ENCODE assay signal across 8 cellular contexts in the genomic region with DNA sequence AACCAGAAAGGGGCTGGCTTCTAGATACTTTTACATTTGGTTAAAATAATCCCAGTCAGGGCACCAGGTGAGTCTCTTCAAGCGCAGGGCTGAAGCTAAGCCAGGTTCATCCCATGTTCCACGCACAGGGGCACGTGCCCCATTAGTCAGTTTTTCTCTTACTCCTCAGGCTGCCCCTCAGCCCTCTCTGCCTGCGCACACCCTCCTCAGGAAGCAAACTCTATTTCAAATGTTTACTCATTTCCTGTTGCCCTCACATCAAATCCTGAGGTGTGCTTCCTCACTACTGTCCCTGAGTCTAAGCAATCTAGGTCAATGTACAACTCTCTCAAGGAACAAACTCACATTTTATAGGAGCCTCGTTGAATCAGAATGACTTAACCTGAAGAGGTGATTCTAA. TPM values are rescaled to one million over a fixed set of nuclear protein-coding genes. Genes with fewer than 3 reads are reported as not detected.
DNase-seq lines count a peak whose midpoint lies in the region; ATAC-seq, FAIRE-seq and TF ChIP-seq lines count a peak whose summit lies in the region.

No MANE protein-coding gene starts in this region.

- no peak for DNase-seq in AG04450 (ENCODE audit: low read depth, low spot score)
- peak; percentile 8 for DNase-seq in RKO (ENCODE audit: low spot score)
- DNase-seq in activated naive CD4-positive, alpha-beta T cell treated with anti-CD3 and anti-CD28 coated beads, Interleukin-2, amount 10 ng/mL, durations not matched to agents 7 days and 5 days = peak; percentile 70
- DNase-seq in trophoblast cell = no peak
- DNase-seq in HuH-7.5 (ENCODE audit: low spot score) = no peak
- DNase-seq in pancreas = no peak
- no peak for DNase-seq in ureter (ENCODE audit: low spot score)
- DNase-seq in NCI-H187 treated with DMSO at 0.1 percent for 48 hours (lab: John Stamatoyannopoulos, UW) = no peak

- H2BK120ac ChIP-seq in trophoblast cell (ENCODE audit: insufficient read depth, low read length, poor library complexity) = no peak overlapping the region

- no peak for FAIRE-seq in pancreas (lab: Jason Lieb, UNC)

- H3K4me1 ChIP-seq in trophoblast cell (ENCODE audit: control insufficient read depth in 1 of 2, insufficient read depth in 2 of 2, low read length in 2 of 2) = peaks cover 5 to 11% of the 10 kb centered on the region in 2 experiments
- H3K4me1 ChIP-seq in pancreas = peaks cover 0 to 6% (median 2%) of the 10 kb centered on the region in 3 donors

- H3K27ac Mint-ChIP-seq in activated naive CD4-positive, alpha-beta T cell treated with anti-CD3 and anti-CD28 coated beads, Interleukin-2, amount 10 ng/mL, durations not matched to agents 7 days and 5 days = peak overlapping the region; percentile 92

- H2BK12ac ChIP-seq in trophoblast cell (ENCODE audit: low read length) = no peak overlapping the region

- no peak overlapping the region for H3K4me2 ChIP-seq in trophoblast cell (ENCODE audit: low read length)

- no peak overlapping the region for H3K4me3 Mint-ChIP-seq in activated naive CD4-positive, alpha-beta T cell treated with anti-CD3 and anti-CD28 coated beads, Interleukin-2, amount 10 ng/mL, durations not matched to agents 7 days and 5 days

- POLR2A ChIA-PET in AG04450 (lab: Yijun Ruan, JAX) = no interaction called here

- H3K79me2 ChIP-seq in trophoblast cell (ENCODE audit: control insufficient read depth, insufficient read depth, low read length, poor library complexity) = no peaks in the 10 kb centered on the region

- peaks cover 3% of the 10 kb centered on the region for H3K79me1 ChIP-seq in trophoblast cell (ENCODE audit: low read length)

- intact Hi-C loops in pancreas (cut with DNase I) = no loop called here

- no peak overlapping the region for H3K18ac ChIP-seq in trophoblast cell (ENCODE audit: low read length)

- H3K36me3 Mint-ChIP-seq in activated naive CD4-positive, alpha-beta T cell treated with anti-CD3 and anti-CD28 coated beads, Interleukin-2, amount 10 ng/mL, durations not matched to agents 7 days and 5 days = peaks cover 42% of the 10 kb centered on the region

- H3K27me3 Mint-ChIP-seq in activated naive CD4-positive, alpha-beta T cell treated with anti-CD3 and anti-CD28 coated beads, Interleukin-2, amount 10 ng/mL, durations not matched to agents 7 days and 5 days = peaks cover 8% of the 10 kb centered on the region

- no peak overlapping the region for H3K14ac ChIP-seq in trophoblast cell (ENCODE audit: low read length)

- no peak overlapping the region for H4K91ac ChIP-seq in trophoblast cell (ENCODE audit: low read depth, low read length)

- H3K9ac ChIP-seq in trophoblast cell (ENCODE audit: low read length) = no peak overlapping the region

- peak overlapping the region; percentile 9 for H2AFZ ChIP-seq in trophoblast cell (ENCODE audit: insufficient read depth, low read length, poor library complexity)

- H3K9me3 ChIP-seq in AG04450 (ENCODE audit: control insufficient read depth, insufficient read depth, low read length) (no peaks in the 10 kb centered on the region; the same call in 1 of the 2 replicates), trophoblast cell (ENCODE audit: insufficient read depth, low read depth, low read length) (peaks cover 2% of the 10 kb centered on the region), pancreas (no peaks in the 10 kb centered on the region)

- no peak overlapping the region for H3K4me3 ChIP-seq in AG04450 (ENCODE audit: low read depth, low read length)
- H3K4me3 ChIP-seq in trophoblast cell (ENCODE audit: low read depth, low read length) = no peak overlapping the region
- H3K4me3 ChIP-seq in pancreas = no peak overlapping the region

- no peaks in the 10 kb centered on the region for H3K27me3 ChIP-seq in AG04450 (ENCODE audit: control insufficient read depth, insufficient read depth, low read length)
- H3K27me3 ChIP-seq in trophoblast cell (ENCODE audit: insufficient read depth, low read length) = no peaks in the 10 kb centered on the region
- no peaks in the 10 kb centered on the region for H3K27me3 ChIP-seq in pancreas

- H3K9me3 Mint-ChIP-seq in activated naive CD4-positive, alpha-beta T cell treated with anti-CD3 and anti-CD28 coated beads, Interleukin-2, amount 10 ng/mL, durations not matched to agents 7 days and 5 days = peaks cover 19% of the 10 kb centered on the region

- H4K8ac ChIP-seq in trophoblast cell (ENCODE audit: low read depth, low read length) = no peak overlapping the region

- no peak overlapping the region for H4K12ac ChIP-seq in trophoblast cell (ENCODE audit: low read depth, low read length)

- TF ChIP-seq CTCF in AG04450 (IDR thresholded peaks at IDR 0.05; ENCODE audit: low read depth, low read length) (no peak), pancreas (IDR thresholded peaks at IDR 0.05) (no peak)

- no CpG with 5 or more reads among the region's 5 CpGs for WGBS in trophoblast cell (ENCODE audit: extremely low coverage, insufficient coverage, insufficient read length)
- WGBS in pancreas, 2 donors = 82 to 87% methylated on average over 5 of the region's 5 CpGs

- H3K4ac ChIP-seq in trophoblast cell (ENCODE audit: low read depth, low read length) = no peak overlapping the region

- H3K4me1 Mint-ChIP-seq in activated naive CD4-positive, alpha-beta T cell treated with anti-CD3 and anti-CD28 coated beads, Interleukin-2, amount 10 ng/mL, durations not matched to agents 7 days and 5 days = peaks cover 69% of the 10 kb centered on the region

- CTCF ChIA-PET in AG04450 (lab: Charles Lee) = interaction anchor here (1.2 to 1.6 kb wide), 2 partner anchors 9 to 13 kb away, joined by 3 read pairs; no protein-coding TSS in a partner anchor
- CTCF ChIA-PET in activated naive CD4-positive, alpha-beta T cell treated with anti-CD3 and anti-CD28 coated beads, Interleukin-2, amount 10 ng/mL, durations not matched to agents 7 days and 5 days (lab: Charles Lee) = interaction anchor here (1.0 to 3.6 kb wide), 5 partner anchors 12 to 127 kb away, joined by 3 to 11 read pairs (median 8); no protein-coding TSS in a partner anchor

- no peak overlapping the region for H3K23ac ChIP-seq in trophoblast cell (ENCODE audit: low read length)

- peak overlapping the region; percentile 11 for H3K27ac ChIP-seq in AG04450 (ENCODE audit: low read depth, low read length)
- H3K27ac ChIP-seq in trophoblast cell (ENCODE audit: low read depth, low read length) = no peak overlapping the region
- no peak overlapping the region for H3K27ac ChIP-seq in pancreas

- no peak overlapping the region for H2AK5ac ChIP-seq in trophoblast cell (ENCODE audit: low read length)

- H3K36me3 ChIP-seq in trophoblast cell (ENCODE audit: control insufficient read depth in 1 of 2, insufficient read depth in 2 of 2, low read length in 2 of 2) = no peaks in the 10 kb centered on the region
- no peaks in the 10 kb centered on the region for H3K36me3 ChIP-seq in pancreas

- no peak overlapping the region for H2BK5ac ChIP-seq in trophoblast cell (ENCODE audit: low read depth, low read length, poor library complexity)

- no peak for ATAC-seq in pancreas

RNA-seq across cellular contexts. Expression of a gene that starts 48.5 kb away (rescaled TPM):
- polyA plus RNA-seq in AG04450 (2011; rRNA removed) (686 and 1,024 TPM in 2 replicates), pancreas (10 to 100 TPM; 14.0 to 16.7 TPM)
- polyA minus RNA-seq in AG04450 (2011; rRNA and poly(A)+ RNA removed) = 4,780 and 6,626 TPM in 2 replicates
- 80.1 and 91.6 TPM in 2 replicates for polyA plus RNA-seq in trophoblast cell (2013)
- total RNA-seq in pancreas (100 to 1,000 TPM in 2 of 6 donors, 10 to 100 TPM in 4; 31.1 to 176 (median 77.9) TPM), ureter (154 TPM)

Comparison
In these comparisons a context has a peak if more than half of its experiments do, and no peak if none do; other contexts are left out.
1. DNase-seq: peak in RKO (single experiment) and activated naive CD4-positive, alpha-beta T cell treated with anti-CD3 and anti-CD28 coated beads, Interleukin-2, amount 10 ng/mL, durations not matched to agents 7 days and 5 days (single experiment); none in AG04450 (single experiment), trophoblast cell (0 of 2), HuH-7.5 (single experiment), pancreas (0 of 6), ureter (single experiment) and NCI-H187 treated with DMSO at 0.1 percent for 48 hours (single experiment).